Comparison of ENCODE assay signal across 36 cellular contexts in the genomic region with DNA sequence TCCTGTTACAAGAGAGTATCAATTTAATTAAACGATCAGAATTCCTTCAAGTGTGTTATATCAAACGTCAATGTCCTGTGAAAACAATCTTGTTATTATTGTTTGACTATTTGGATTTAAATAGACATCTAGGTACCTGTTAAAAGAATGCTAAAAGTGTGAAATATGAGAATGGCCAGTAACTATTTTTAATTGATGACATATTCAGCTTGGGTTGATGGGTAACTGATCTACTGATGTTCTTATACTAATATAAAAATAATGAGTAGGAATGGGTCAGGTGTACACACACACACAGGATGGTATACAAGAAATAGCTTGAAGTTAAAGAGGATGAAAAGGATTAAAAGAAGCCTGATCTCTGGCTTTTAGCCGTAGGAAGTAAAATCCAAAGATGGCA.
DNase-seq lines count a peak whose midpoint lies in the region; ATAC-seq, FAIRE-seq and TF ChIP-seq lines count a peak whose summit lies in the region.
"Had no signal": no experiment of that assay in that cellular context is flagged by ENCODE, and none has a peak within 500 bp of the region (broad histone marks: within the 10 kb centered on the region; RNA-seq: fewer than 3 reads in every experiment).

No MANE protein-coding gene starts in this region.

- peaks cover 3% of the 10 kb centered on the region for H3K36me3 Mint-ChIP-seq in astrocyte (ENCODE audit: low read depth, unreplicated experiment)
- H3K36me3 Mint-ChIP-seq: CD14-positive monocyte; CD4-positive, CD25-positive, alpha-beta regulatory T cell; CD8-positive, alpha-beta T cell had no signal

- no peak for TF ChIP-seq EP300 in neural cell (conservative IDR thresholded peaks at IDR 0.05; ENCODE audit: poor library complexity, severe bottlenecking)

- FAIRE-seq in astrocyte (lab: Jason Lieb, UNC) = peak; percentile 55
- FAIRE-seq: A549, D721Med had no signal

- H3K9me3 ChIP-seq in RWPE2 (ENCODE audit: severe bottlenecking) = peaks cover 4% of the 10 kb centered on the region
- H3K9me3 ChIP-seq in astrocyte (ENCODE audit: insufficient read depth, low read depth, low read length) = no peaks in the 10 kb centered on the region
- H3K9me3 ChIP-seq in neural cell (ENCODE audit: low read length) = no peaks in the 10 kb centered on the region
- no peaks in the 10 kb centered on the region for H3K9me3 ChIP-seq in psoas muscle
- H3K9me3 ChIP-seq: A549, BE2C had no signal

- TF ChIP-seq RAD21 in neural cell (conservative IDR thresholded peaks at IDR 0.05) = no peak

- no peak overlapping the region for H3K4me3 Mint-ChIP-seq in astrocyte (ENCODE audit: unreplicated experiment)
- H3K4me3 Mint-ChIP-seq: B cell; CD14-positive monocyte; CD4-positive, alpha-beta memory T cell; CD4-positive, alpha-beta T cell; CD4-positive, CD25-positive, alpha-beta regulatory T cell; CD8-positive, alpha-beta memory T cell; CD8-positive, alpha-beta T cell had no signal

- TF ChIP-seq CTCF in RWPE2 (IDR thresholded peaks at IDR 0.05; ENCODE audit: poor library complexity, severe bottlenecking) (no peak), astrocyte (IDR thresholded peaks at IDR 0.05; ENCODE audit: insufficient read depth, low read depth, low read length) (no peak), neural cell (IDR thresholded peaks at IDR 0.05; ENCODE audit: poor library complexity, severe bottlenecking) (no peak), psoas muscle (IDR thresholded peaks at IDR 0.05) (no peak)

- no peak overlapping the region for H3K4me3 ChIP-seq in RWPE2 (ENCODE audit: severe bottlenecking)
- no peak overlapping the region for H3K4me3 ChIP-seq in astrocyte (ENCODE audit: insufficient read depth, low read depth, low read length)
- no peak overlapping the region for H3K4me3 ChIP-seq in neural cell (ENCODE audit: low read length)
- H3K4me3 ChIP-seq in psoas muscle = no peak overlapping the region
- H3K4me3 ChIP-seq: A549; BLaER1; BLaER1 treated with 17β-estradiol and CSF1 and Interleukin-3, amounts not matched to agents 10 nM and 100 nM had no signal

- no peaks in the 10 kb centered on the region for H3K27me3 ChIP-seq in RWPE2 (ENCODE audit: insufficient read depth, poor library complexity, severe bottlenecking)
- no peaks in the 10 kb centered on the region for H3K27me3 ChIP-seq in astrocyte (ENCODE audit: insufficient read depth, low read length)
- H3K27me3 ChIP-seq in neural cell (ENCODE audit: insufficient read depth, low read depth, low read length) = no peaks in the 10 kb centered on the region
- no peaks in the 10 kb centered on the region for H3K27me3 ChIP-seq in psoas muscle (ENCODE audit: insufficient read depth in 3 of 3, low read length in 2 of 3)
- H3K27me3 ChIP-seq: BLaER1; BLaER1 treated with 17β-estradiol and CSF1 and Interleukin-3, amounts not matched to agents 10 nM and 100 nM had no signal

- no peaks in the 10 kb centered on the region for H3K36me3 ChIP-seq in RWPE2 (ENCODE audit: low read depth)
- H3K36me3 ChIP-seq in astrocyte (ENCODE audit: insufficient read depth, low read length) = no peaks in the 10 kb centered on the region
- no peaks in the 10 kb centered on the region for H3K36me3 ChIP-seq in neural cell (ENCODE audit: insufficient read depth, low read length)
- no peaks in the 10 kb centered on the region for H3K36me3 ChIP-seq in psoas muscle (ENCODE audit: insufficient read depth in 1 of 2, low read depth in 1 of 2)
- H3K36me3 ChIP-seq: BE2C; BLaER1; BLaER1 treated with 17β-estradiol and CSF1 and Interleukin-3, amounts not matched to agents 10 nM and 100 nM had no signal

- no peaks in the 10 kb centered on the region for H3K27me3 Mint-ChIP-seq in astrocyte (ENCODE audit: low read depth, unreplicated experiment)

- H3K27ac ChIP-seq in RWPE2 (ENCODE audit: poor library complexity, severe bottlenecking) (peak overlapping the region; percentile 93), astrocyte (ENCODE audit: low read depth, low read length) (no peak overlapping the region), neural cell (ENCODE audit: low read length) (peak overlapping the region; percentile 10), psoas muscle (no peak overlapping the region)
- H3K27ac ChIP-seq: 22Rv1; A549; BLaER1; BLaER1 treated with 17β-estradiol and CSF1 and Interleukin-3, amounts not matched to agents 10 nM and 100 nM; C4-2B had no signal

- intact Hi-C loops in psoas muscle (cut with DNase I) = loop anchor here (5.0 to 10.0 kb wide), 7 partner anchors 95 to 555 kb away; partner anchors contain the start of gene SLC38A2 (in 1 of the 2)
- intact Hi-C loops in left cardiac atrium (cut with DNase I) = loop anchor here in 1 of 2 donors (5.0 to 10.0 kb wide), 3 partner anchors 338 to 555 kb away; no protein-coding TSS in a partner anchor

- no peaks in the 10 kb centered on the region for H3K9me2 ChIP-seq in neural cell (ENCODE audit: insufficient read depth, low read length)

- H3K79me2 ChIP-seq in astrocyte (ENCODE audit: insufficient read depth, low read length) (no peaks in the 10 kb centered on the region), neural cell (replicated peaks; ENCODE audit: insufficient read depth, low read length) (no peaks in the 10 kb centered on the region)

- H3K9ac ChIP-seq in astrocyte (ENCODE audit: low read length) = no peak overlapping the region
- H3K9ac ChIP-seq in neural cell (ENCODE audit: low read length) = no peak overlapping the region
- H3K9ac ChIP-seq: BLaER1; BLaER1 treated with 17β-estradiol and CSF1 and Interleukin-3, amounts not matched to agents 10 nM and 100 nM had no signal

- 17 to 28% (median 26%) methylated on average over 3 of the region's 3 CpGs for WGBS in psoas muscle, 3 donors

- DNase-seq in RWPE2 (ENCODE audit: low spot score) (no peak), astrocyte (ENCODE audit: low read depth) (no peak), psoas muscle (no peak), left cardiac atrium (no peak), SHP77 treated with DMSO at 0.1 percent for 48 hours (lab: John Stamatoyannopoulos, UW) (no peak)
- DNase-seq in NK-92 treated with Interleukin-12 subunit alpha and Interleukin-12 subunit beta, amount 100 ng/mL, for 24 hours (lab: John Stamatoyannopoulos, UW) = no peak
- DNase-seq: 8988T; ACHN; AML-193; BE2C; C1 segment of cervical spinal cord; Caco-2; Calu3; CD4-positive, alpha-beta memory T cell; CD4-positive, alpha-beta T cell; CD4-positive, CD25-positive, alpha-beta regulatory T cell; CD8-positive, alpha-beta memory T cell; CD8-positive, alpha-beta T cell; COR-L47; DMS 273 treated with DMSO at 0.1 percent for 48 hours; DMS153; DMS53; DMS79; DMS79 treated with DMSO at 0.1 percent for 48 hours; DND-41; EL had no signal

- H3K27ac Mint-ChIP-seq in astrocyte (ENCODE audit: unreplicated experiment) = no peak overlapping the region
- H3K27ac Mint-ChIP-seq: B cell; CD14-positive monocyte; CD4-positive, alpha-beta memory T cell; CD4-positive, alpha-beta T cell; CD4-positive, CD25-positive, alpha-beta regulatory T cell; CD8-positive, alpha-beta memory T cell; CD8-positive, alpha-beta T cell had no signal

- H2AFZ ChIP-seq in astrocyte (ENCODE audit: low read depth, low read length) = no peak overlapping the region
- H2AFZ ChIP-seq in neural cell (ENCODE audit: low read depth, low read length) = no peak overlapping the region

- peaks cover 8% of the 10 kb centered on the region for H3K9me3 Mint-ChIP-seq in astrocyte (ENCODE audit: unreplicated experiment)
- H3K9me3 Mint-ChIP-seq: CD4-positive, alpha-beta T cell; CD8-positive, alpha-beta T cell had no signal

- no peaks in the 10 kb centered on the region for H3F3A ChIP-seq in neural cell (ENCODE audit: insufficient read depth, low read length, poor library complexity, severe bottlenecking)

- H3K4me1 ChIP-seq in RWPE2 (ENCODE audit: insufficient read depth, poor library complexity, severe bottlenecking) (peaks cover 56% of the 10 kb centered on the region), astrocyte (ENCODE audit: insufficient read depth, low read length) (no peaks in the 10 kb centered on the region), psoas muscle (peaks cover 26% of the 10 kb centered on the region)
- H3K4me1 ChIP-seq: BE2C, BLaER1 had no signal

- no peaks in the 10 kb centered on the region for H4K20me1 ChIP-seq in astrocyte (ENCODE audit: insufficient read depth, low read length)
- no peaks in the 10 kb centered on the region for H4K20me1 ChIP-seq in neural cell (ENCODE audit: insufficient read depth)
- H4K20me1 ChIP-seq: BLaER1; BLaER1 treated with 17β-estradiol and CSF1 and Interleukin-3, amounts not matched to agents 10 nM and 100 nM had no signal

- H3K4me2 ChIP-seq in astrocyte (ENCODE audit: low read length) (no peak overlapping the region), neural cell (ENCODE audit: low read length) (no peak overlapping the region)
- H3K4me2 ChIP-seq: A549; BLaER1; BLaER1 treated with 17β-estradiol and CSF1 and Interleukin-3, amounts not matched to agents 10 nM and 100 nM had no signal

- no peak for ATAC-seq in RWPE2 (ENCODE audit: low read depth)
- peak; percentile 28 to 71 (median 44) for ATAC-seq in psoas muscle
- no peak for ATAC-seq in GM19467 (IDR thresholded peaks at IDR 0.05; ENCODE audit: unreplicated experiment)
- ATAC-seq in left cardiac atrium = no peak
- ATAC-seq: A549; CD8-positive, alpha-beta T cell had no signal

- peaks cover 17% of the 10 kb centered on the region for H3K4me1 Mint-ChIP-seq in astrocyte (ENCODE audit: low read depth, unreplicated experiment)
- H3K4me1 Mint-ChIP-seq: B cell; CD14-positive monocyte; CD4-positive, alpha-beta memory T cell; CD4-positive, CD25-positive, alpha-beta regulatory T cell; CD8-positive, alpha-beta memory T cell had no signal

TF ChIP-seq in neural cell, 6 proteins besides CTCF, POLR2A, EP300 and RAD21 (continues in another document):
- TF ChIP-seq EZH2 (IDR thresholded peaks at IDR 0.05; ENCODE audit: borderline replicate concordance, insufficient read depth, low read length, poor library complexity, severe bottlenecking) (no peak), MXI1 (conservative IDR thresholded peaks at IDR 0.05; ENCODE audit: poor library complexity, severe bottlenecking) (no peak), SMC3 (conservative IDR thresholded peaks at IDR 0.05; ENCODE audit: poor library complexity) (no peak), TAF1 (IDR thresholded peaks at IDR 0.05; ENCODE audit: low read depth) (no peak), POLR2AphosphoS5 (IDR thresholded peaks at IDR 0.05) (no peak)

Comparison
In these comparisons a context has a peak if more than half of its experiments do, and no peak if none do; other contexts are left out.
1. ATAC-seq: peak in psoas muscle (4 of 4); none in RWPE2 (single experiment), GM19467 (single experiment) and left cardiac atrium (0 of 2).
2. H3K27ac ChIP-seq: peak in RWPE2 (single experiment) and neural cell (single experiment); none in astrocyte (single experiment) and psoas muscle (single experiment).